ENCODE assay signal across 20 cellular contexts in genomic region chr7:157727964-157728615, GRCh38.
"Had no signal": no experiment of that assay in that cellular context is flagged by ENCODE, and none has a peak within 500 bp of the region (broad histone marks: within the 10 kb centered on the region; RNA-seq: fewer than 3 reads in every experiment).

No MANE protein-coding gene starts in this region.

- H2AFZ ChIP-seq: neural progenitor cell had no signal

- H3K9ac ChIP-seq: neural progenitor cell had no signal

- H3K27me3 ChIP-seq: ovary, upper lobe of left lung, uterus had no signal

- H3K36me3 ChIP-seq: neural progenitor cell, ovary, spleen, thoracic aorta, tibial nerve, upper lobe of left lung, uterus had no signal

- H3K4me2 ChIP-seq: neural progenitor cell had no signal

- H3K4me3 ChIP-seq: lung, neural progenitor cell, ovary, psoas muscle, skin epidermis, spleen, thoracic aorta, tibial nerve, upper lobe of left lung, uterus had no signal

- H3K9me3 ChIP-seq: ovary, psoas muscle, spleen, thoracic aorta, tibial nerve, upper lobe of left lung, uterus had no signal

- H3K4me1 ChIP-seq: neural progenitor cell, psoas muscle, spleen, tibial nerve, upper lobe of left lung, uterus had no signal

- FAIRE-seq: frontal cortex, kidney had no signal

- ATAC-seq: effector memory CD8-positive, alpha-beta T cell; left lobe of liver; psoas muscle had no signal

- H3K27ac ChIP-seq: neural progenitor cell, ovary, psoas muscle, skin epidermis, spleen, thoracic aorta, tibial nerve, upper lobe of left lung, uterus had no signal

- DNase-seq: cerebellar nuclear complex; cortex of kidney; effector memory CD8-positive, alpha-beta T cell; hypothalamus; kidney; nucleus accumbens; ovary; psoas muscle; right cardiac atrium; spleen; stimulated activated naive CD4-positive, alpha-beta T cell treated with Interleukin-2 at 50 U/mL for 16 hours; upper lobe of left lung; uterus had no signal
